8 cellular contexts compared by ENCODE assay signal in the genomic region with DNA sequence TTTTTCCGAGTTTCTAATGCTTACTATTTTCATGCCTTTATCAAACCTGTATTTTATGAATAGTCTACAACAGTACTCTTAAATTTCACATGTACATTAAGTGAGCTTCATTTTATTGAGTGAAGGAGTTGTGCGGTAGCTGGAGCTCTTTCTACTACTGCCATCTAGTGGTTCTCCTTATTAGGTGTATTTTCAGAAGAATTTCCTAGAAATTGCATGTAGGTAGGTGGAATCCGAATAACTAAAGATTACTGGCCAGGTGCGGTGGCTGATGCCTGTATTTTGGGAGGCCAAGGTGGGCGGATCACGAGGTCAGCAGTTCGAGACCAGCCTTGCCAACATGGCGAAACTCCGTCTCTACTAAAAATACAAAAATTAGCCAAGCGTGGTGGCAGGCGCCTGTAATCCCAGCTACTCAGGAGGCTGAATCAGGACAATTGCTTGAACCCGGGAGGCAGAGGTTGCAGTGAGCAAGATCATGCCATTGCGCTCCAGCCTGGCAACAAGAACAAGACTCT. TPM values are rescaled to one million over a fixed set of nuclear protein-coding genes. Genes with fewer than 3 reads are reported as not detected.
DNase-seq lines count a peak whose midpoint lies in the region; ATAC-seq and TF ChIP-seq lines count a peak whose summit lies in the region.

No MANE protein-coding gene starts in this region.

- no peak for TF ChIP-seq EP300 in SK-N-SH (IDR thresholded peaks at IDR 0.05; ENCODE audit: borderline replicate concordance in 1 of 2, low read depth in 1 of 2, low read length in 1 of 2)

- H4K20me1 ChIP-seq in SK-N-SH (ENCODE audit: insufficient read depth), result no peaks in the 10 kb centered on the region

- no peak overlapping the region for H2AFZ ChIP-seq in SK-N-SH (ENCODE audit: low read depth)

- no peak overlapping the region for H3K4me3 ChIP-seq in SK-N-SH (ENCODE audit: low read depth in 2 of 2, low read length in 1 of 2)

- H3K9me2 ChIP-seq in SK-N-SH, result no peaks in the 10 kb centered on the region

- POLR2A ChIA-PET in HEK293T (lab: Yijun Ruan, JAX), result interaction anchor here (1.0 to 1.4 kb wide), 2 partner anchors 81 to 144 kb away, joined by 4 to 10 read pairs; partner anchors contain the start of genes ANKMY2, BZW2 and CRPPA
- POLR2A ChIA-PET in SK-N-SH (lab: Yijun Ruan, JAX), result interaction anchor here (0.9 kb wide), 1 partner anchor 144 kb away, joined by 4 read pairs; the partner anchor contains the start of gene CRPPA

- no peak overlapping the region for H3K4me2 ChIP-seq in SK-N-SH

- no peak overlapping the region for H3K27ac ChIP-seq in SK-N-SH (ENCODE audit: low read depth in 2 of 2, low read length in 1 of 2)

- no peaks in the 10 kb centered on the region for H3K9me3 Mint-ChIP-seq in natural killer cell treated with Interleukin-12 subunit alpha and Interleukin-12 subunit beta and Interleukin-15 and Interleukin-18, amount 100 ng/mL, for 72 hours

- H3K9ac ChIP-seq in SK-N-SH, result no peak overlapping the region

- peak overlapping the region; percentile 3 to 76 for H3K27ac Mint-ChIP-seq in natural killer cell treated with Interleukin-12 subunit alpha and Interleukin-12 subunit beta and Interleukin-15 and Interleukin-18, amount 100 ng/mL, for 72 hours

- H3K4me3 Mint-ChIP-seq in natural killer cell treated with Interleukin-12 subunit alpha and Interleukin-12 subunit beta and Interleukin-15 and Interleukin-18, amount 100 ng/mL, for 72 hours, result peak overlapping the region; percentile 15

- H3K36me3 Mint-ChIP-seq in natural killer cell treated with Interleukin-12 subunit alpha and Interleukin-12 subunit beta and Interleukin-15 and Interleukin-18, amount 100 ng/mL, for 72 hours, result no peaks in the 10 kb centered on the region

- peaks cover 16% of the 10 kb centered on the region; the same call in 1 of the 2 replicates for H3K27me3 ChIP-seq in SK-N-SH (ENCODE audit: insufficient read depth)

- no peak for DNase-seq in Right ventricle myocardium superior
- DNase-seq in cardiac septum (ENCODE audit: low spot score), result no peak
- DNase-seq in HEK293T (ENCODE audit: extremely low spot score), result peak; percentile 53
- peak; percentile 52 for DNase-seq in NCI-H1048 (lab: John Stamatoyannopoulos, UW)
- peak; percentile 61 for DNase-seq in SK-N-SH
- no peak for DNase-seq in natural killer cell treated with Interleukin-12 subunit alpha and Interleukin-12 subunit beta and Interleukin-15 and Interleukin-18, amount 100 ng/mL, for 72 hours (ENCODE audit: low spot score)
- DNase-seq in amniotic stem cell (lab: John Stamatoyannopoulos, UW), result no peak

- peaks cover 4 to 9% of the 10 kb centered on the region in 2 donors for H3K27me3 Mint-ChIP-seq in natural killer cell treated with Interleukin-12 subunit alpha and Interleukin-12 subunit beta and Interleukin-15 and Interleukin-18, amount 100 ng/mL, for 72 hours

- peak; percentile 99 for TF ChIP-seq CTCF in SK-N-SH (IDR thresholded peaks at IDR 0.05)

- CTCF ChIA-PET in HEK293T (lab: Yijun Ruan, JAX) (interaction anchor here (0.6 to 1.9 kb wide), 20 partner anchors 10 to 487 kb away, joined by 3 to 15 read pairs (median 4); partner anchors contain the start of gene SOSTDC1), SK-N-SH (lab: Yijun Ruan, JAX) (interaction anchor here (0.6 to 5.8 kb wide), 80 partner anchors 8 to 1841 kb away, joined by 3 to 93 read pairs (median 4); no protein-coding TSS in a partner anchor)

- H3K4me1 Mint-ChIP-seq in natural killer cell treated with Interleukin-12 subunit alpha and Interleukin-12 subunit beta and Interleukin-15 and Interleukin-18, amount 100 ng/mL, for 72 hours (ENCODE audit: low read depth in 2 of 2), result peaks cover 15 to 19% of the 10 kb centered on the region in 2 donors

- ATAC-seq in Right ventricle myocardium superior (ENCODE audit: poor library complexity), result peak; percentile 74
- ATAC-seq in esophagus mucosa, result peak; percentile 58
- no peak for ATAC-seq in natural killer cell treated with Interleukin-12 subunit alpha and Interleukin-12 subunit beta and Interleukin-15 and Interleukin-18, amount 100 ng/mL, for 72 hours

- H3K9me3 ChIP-seq in SK-N-SH, result no peaks in the 10 kb centered on the region

- TF ChIP-seq RAD21 in SK-N-SH (IDR thresholded peaks at IDR 0.05; ENCODE audit: low read length), result peak; percentile 98

- intact Hi-C loops in Right ventricle myocardium superior (cut with DNase I) (loop anchor here (5.0 to 10.0 kb wide), 3 partner anchors 133 to 488 kb away; no protein-coding TSS in a partner anchor), cardiac septum (cut with DNase I) (loop anchor here (2.0 to 5.0 kb wide), 4 partner anchors 133 to 486 kb away; no protein-coding TSS in a partner anchor)

- H3K4me1 ChIP-seq in SK-N-SH (ENCODE audit: control insufficient read depth in 1 of 2, insufficient read depth in 2 of 2, low read depth in 1 of 2, low read length in 1 of 2), result peaks cover 4 to 16% of the 10 kb centered on the region in 2 experiments; a peak in 2 of 4 replicates

- H3F3A ChIP-seq in SK-N-SH (replicated peaks; ENCODE audit: insufficient read depth), result no peaks in the 10 kb centered on the region

- no peaks in the 10 kb centered on the region for H3K79me2 ChIP-seq in SK-N-SH (ENCODE audit: insufficient read depth)

- WGBS in SK-N-SH (ENCODE audit: low lambda C conversion rate), result 19% methylated on average over 13 of the region's 13 CpGs

- H3K36me3 ChIP-seq in SK-N-SH (replicated peaks in 1 of 2; ENCODE audit: control insufficient read depth in 1 of 2, insufficient read depth in 2 of 2, low read length in 1 of 2), result no peaks in the 10 kb centered on the region

TF ChIP-seq in HEK293T, 16 proteins besides CTCF, POLR2A, EP300 and RAD21:
- TF ChIP-seq HDGF (IDR thresholded peaks at IDR 0.05; ENCODE audit: borderline replicate concordance), result no peak
- no peak for TF ChIP-seq ARNT (IDR thresholded peaks at IDR 0.05)
- TF ChIP-seq SP1 (IDR thresholded peaks at IDR 0.05), result no peak
- TF ChIP-seq CTBP1 (IDR thresholded peaks at IDR 0.05; ENCODE audit: borderline replicate concordance), result no peak
- no peak for TF ChIP-seq TARDBP (IDR thresholded peaks at IDR 0.05)
- TF ChIP-seq L3MBTL2 (conservative IDR thresholded peaks at IDR 0.05), result no peak
- TF ChIP-seq SUZ12 (IDR thresholded peaks at IDR 0.05), result no peak
- TF ChIP-seq FOXK2 (IDR thresholded peaks at IDR 0.05), result no peak
- TF ChIP-seq FOXA1 (IDR thresholded peaks at IDR 0.05), result no peak
- TF ChIP-seq ELF4 (IDR thresholded peaks at IDR 0.05), result no peak
- TF ChIP-seq LEF1 (IDR thresholded peaks at IDR 0.05; ENCODE audit: borderline replicate concordance), result no peak
- TF ChIP-seq BHLHE40 (IDR thresholded peaks at IDR 0.05; ENCODE audit: borderline replicate concordance), result no peak
- TF ChIP-seq ZNF384 (IDR thresholded peaks at IDR 0.05), result no peak
- TF ChIP-seq FOXM1 (IDR thresholded peaks at IDR 0.05; ENCODE audit: borderline replicate concordance), result no peak

TF ChIP-seq in SK-N-SH, 30 proteins besides CTCF, POLR2A, EP300 and RAD21:
- peak; percentile 87 for TF ChIP-seq SMC3 (IDR thresholded peaks at IDR 0.05; ENCODE audit: low read depth, low read length)
- no peak for TF ChIP-seq NRF1 (IDR thresholded peaks at IDR 0.05; ENCODE audit: low read depth, low read length)

RNA-seq across cellular contexts. Expression of gene LRRC72, which starts 38.3 kb away (rescaled TPM):
- total RNA-seq in Right ventricle myocardium superior, result not detected
- not detected for total RNA-seq in cardiac septum
- not detected in 2 replicates for polyA plus RNA-seq in SK-N-SH (2012; rRNA removed)
- polyA plus RNA-seq in SK-N-SH (2012; cell fraction: cytosol; rRNA removed), result not detected in 2 replicates
- not detected in 2 replicates for polyA plus RNA-seq in SK-N-SH (2012; cell fraction: nucleus; rRNA removed)
- total RNA-seq in esophagus mucosa, result not detected
- total RNA-seq in natural killer cell treated with Interleukin-12 subunit alpha and Interleukin-12 subunit beta and Interleukin-15 and Interleukin-18, amount 100 ng/mL, for 72 hours, result not detected

Comparison
In these comparisons a context has a peak if more than half of its experiments do, and no peak if none do; other contexts are left out.
1. ATAC-seq: peak in Right ventricle myocardium superior (single experiment) and esophagus mucosa (single experiment); none in natural killer cell treated with Interleukin-12 subunit alpha and Interleukin-12 subunit beta and Interleukin-15 and Interleukin-18, amount 100 ng/mL, for 72 hours (0 of 2).
2. DNase-seq: peak in HEK293T (single experiment), NCI-H1048 (single experiment) and SK-N-SH (single experiment); none in Right ventricle myocardium superior (single experiment), cardiac septum (single experiment), natural killer cell treated with Interleukin-12 subunit alpha and Interleukin-12 subunit beta and Interleukin-15 and Interleukin-18, amount 100 ng/mL, for 72 hours (single experiment) and amniotic stem cell (single experiment).